ENCODE assay signal across 1 cellular context in genomic region chr13:74695021-74695800, GRCh38.
TF ChIP-seq lines count a peak whose summit lies in the region.

No MANE protein-coding gene starts in this region.

TF ChIP-seq in GM23338, 12 proteins besides CTCF, POLR2A, EP300 and RAD21 (continued from another document):
- TF ChIP-seq ZNF462 (CRISPR knock-in tag; IDR thresholded peaks at IDR 0.05): no peak
